9 cellular contexts compared by ENCODE assay signal in the genomic region with DNA sequence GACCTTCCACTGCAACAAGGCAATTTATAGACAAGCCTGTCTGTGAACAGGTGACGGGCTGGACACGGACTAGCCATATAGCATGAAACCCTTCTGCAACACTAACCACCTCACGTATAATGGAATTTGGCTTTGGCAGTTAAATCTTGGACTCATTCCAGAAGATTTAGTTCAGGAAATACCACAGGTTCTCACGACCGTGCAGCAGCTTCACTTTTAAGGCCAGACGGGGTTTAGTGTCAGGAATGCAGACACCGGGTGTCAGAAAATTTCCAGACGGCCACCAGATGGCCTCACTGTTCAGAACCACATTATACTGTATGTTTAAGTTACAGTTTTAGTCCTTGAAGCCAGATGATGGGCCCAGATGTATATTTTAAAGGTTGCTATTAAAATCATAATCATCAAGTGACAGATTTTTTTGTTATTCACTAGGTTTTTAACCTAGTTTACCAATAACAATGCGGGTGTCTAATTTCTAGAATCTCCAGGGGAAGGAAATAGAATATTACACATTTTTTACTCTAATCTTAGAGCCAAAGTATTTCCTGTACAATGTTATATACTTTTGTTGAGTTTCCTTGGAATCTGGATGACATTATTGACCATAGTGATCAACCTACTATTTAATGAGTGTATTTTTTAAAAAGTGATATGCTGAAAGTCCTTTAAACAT.
DNase-seq lines count a peak whose midpoint lies in the region; ATAC-seq and TF ChIP-seq lines count a peak whose summit lies in the region.
"Had no signal": no experiment of that assay in that cellular context is flagged by ENCODE, and none has a peak within 500 bp of the region (broad histone marks: within the 10 kb centered on the region; RNA-seq: fewer than 3 reads in every experiment).

No MANE protein-coding gene starts in this region.

- peaks cover 11% of the 10 kb centered on the region; the same call in 1 of the 2 replicates for H3K27me3 ChIP-seq in BE2C

- intact Hi-C loops in activated CD4-positive, alpha-beta T cell treated with anti-CD3 and anti-CD28 coated beads, Interleukin-2, amount 10 ng/mL, durations not matched to agents 24 days and 14 days (cut with micrococcal nuclease): loop anchor here (1.0 to 5.0 kb wide), 4 partner anchors 66 to 222 kb away; a partner anchor contains a TSS

- H3K4me3 Mint-ChIP-seq in activated CD4-positive, alpha-beta T cell treated with anti-CD3 and anti-CD28 coated beads, Interleukin-2, amount 10 ng/mL, durations not matched to agents 24 days and 14 days: no peak overlapping the region
- no peak overlapping the region for H3K4me3 Mint-ChIP-seq in memory B cell
- H3K4me3 Mint-ChIP-seq: IgD-negative memory B cell had no signal

- H3K27me3 Mint-ChIP-seq in activated CD4-positive, alpha-beta T cell treated with anti-CD3 and anti-CD28 coated beads, Interleukin-2, amount 10 ng/mL, durations not matched to agents 24 days and 14 days: peaks cover 9% of the 10 kb centered on the region
- peaks cover 1% of the 10 kb centered on the region for H3K27me3 Mint-ChIP-seq in memory B cell

- peak; percentile 79 for TF ChIP-seq CTCF in BE2C (IDR thresholded peaks at IDR 0.05; ENCODE audit: low read depth, low read length)

- H3K4me1 ChIP-seq in BE2C: no peaks in the 10 kb centered on the region; the same call in 1 of the 2 replicates

- no peaks in the 10 kb centered on the region for H3K9me3 Mint-ChIP-seq in activated CD4-positive, alpha-beta T cell treated with anti-CD3 and anti-CD28 coated beads, Interleukin-2, amount 10 ng/mL, durations not matched to agents 24 days and 14 days
- H3K9me3 Mint-ChIP-seq in memory B cell: no peaks in the 10 kb centered on the region
- H3K9me3 Mint-ChIP-seq: IgD-negative memory B cell had no signal

- no peaks in the 10 kb centered on the region for H3K36me3 Mint-ChIP-seq in activated CD4-positive, alpha-beta T cell treated with anti-CD3 and anti-CD28 coated beads, Interleukin-2, amount 10 ng/mL, durations not matched to agents 24 days and 14 days (ENCODE audit: low read depth)
- no peaks in the 10 kb centered on the region for H3K36me3 Mint-ChIP-seq in memory B cell
- H3K36me3 Mint-ChIP-seq: IgD-negative memory B cell had no signal

- DNase-seq in BE2C (peak; percentile 51), NCI-H446 treated with DMSO at 0.1 percent for 48 hours (lab: John Stamatoyannopoulos, UW) (peak; percentile 20), memory B cell (ENCODE audit: low spot score in 2 of 2) (peak; percentile 19 to 23)
- DNase-seq in activated CD4-positive, alpha-beta T cell treated with anti-CD3 and anti-CD28 coated beads, Interleukin-2, amount 10 ng/mL, durations not matched to agents 24 days and 14 days: peak; percentile 85
- DNase-seq in effector CD8-positive, alpha-beta T cell (lab: John Stamatoyannopoulos, UW): peak; percentile 3
- peak; percentile 4 to 17 for DNase-seq in stimulated activated CD8-positive, alpha-beta memory T cell treated with anti-CD3 and anti-CD28 coated beads, Interleukin-7, amount 100 ng/mL, for 4 hours (ENCODE audit: low read depth in 2 of 2)

- H3K36me3 ChIP-seq in BE2C: no peaks in the 10 kb centered on the region

- H3K4me1 Mint-ChIP-seq in activated CD4-positive, alpha-beta T cell treated with anti-CD3 and anti-CD28 coated beads, Interleukin-2, amount 10 ng/mL, durations not matched to agents 24 days and 14 days: peaks cover 2% of the 10 kb centered on the region
- no peaks in the 10 kb centered on the region for H3K4me1 Mint-ChIP-seq in memory B cell
- H3K4me1 Mint-ChIP-seq: IgD-negative memory B cell had no signal

- H3K4me3 ChIP-seq in BE2C (ENCODE audit: low read depth, low read length): no peak overlapping the region

- ATAC-seq in GM19043 (IDR thresholded peaks at IDR 0.05; ENCODE audit: low read depth, unreplicated experiment) (peak; percentile 80), HG03354 (IDR thresholded peaks at IDR 0.05; ENCODE audit: poor library complexity, severe bottlenecking, unreplicated experiment) (peak; percentile 92), memory B cell (ENCODE audit: low read depth) (peak; percentile 76)

- H3K9me3 ChIP-seq in BE2C: no peaks in the 10 kb centered on the region

- no peak overlapping the region for H3K27ac Mint-ChIP-seq in activated CD4-positive, alpha-beta T cell treated with anti-CD3 and anti-CD28 coated beads, Interleukin-2, amount 10 ng/mL, durations not matched to agents 24 days and 14 days
- no peak overlapping the region for H3K27ac Mint-ChIP-seq in memory B cell
- H3K27ac Mint-ChIP-seq: IgD-negative memory B cell had no signal

Comparison
In these comparisons a context has a peak if more than half of its experiments do, and no peak if none do; other contexts are left out.
1. DNase-seq: peak in every context shown above with its lines; median percentile 85 in activated CD4-positive, alpha-beta T cell treated with anti-CD3 and anti-CD28 coated beads, Interleukin-2, amount 10 ng/mL, durations not matched to agents 24 days and 14 days; 51 in BE2C; 21 in memory B cell; 20 in NCI-H446 treated with DMSO at 0.1 percent for 48 hours; 10 in stimulated activated CD8-positive, alpha-beta memory T cell treated with anti-CD3 and anti-CD28 coated beads, Interleukin-7, amount 100 ng/mL, for 4 hours; 3 in effector CD8-positive, alpha-beta T cell.